1 cellular context compared by ENCODE assay signal in genomic region chr2:144362401-144362800, GRCh38.
A peak's percentile ranks its signal among the peaks of the same experiment; 100 is the strongest.
TF ChIP-seq lines count a peak whose summit lies in the region.

No MANE protein-coding gene starts in this region.

TF ChIP-seq in IMR-90, 13 proteins besides CTCF, POLR2A, EP300 and RAD21:
- TF ChIP-seq CEBPB (IDR thresholded peaks at IDR 0.05; ENCODE audit: low read depth, low read length) = peak; percentile 78
- no peak for TF ChIP-seq ELK1 (IDR thresholded peaks at IDR 0.05; ENCODE audit: borderline replicate concordance, low read depth, low read length)
